In the genomic region with DNA sequence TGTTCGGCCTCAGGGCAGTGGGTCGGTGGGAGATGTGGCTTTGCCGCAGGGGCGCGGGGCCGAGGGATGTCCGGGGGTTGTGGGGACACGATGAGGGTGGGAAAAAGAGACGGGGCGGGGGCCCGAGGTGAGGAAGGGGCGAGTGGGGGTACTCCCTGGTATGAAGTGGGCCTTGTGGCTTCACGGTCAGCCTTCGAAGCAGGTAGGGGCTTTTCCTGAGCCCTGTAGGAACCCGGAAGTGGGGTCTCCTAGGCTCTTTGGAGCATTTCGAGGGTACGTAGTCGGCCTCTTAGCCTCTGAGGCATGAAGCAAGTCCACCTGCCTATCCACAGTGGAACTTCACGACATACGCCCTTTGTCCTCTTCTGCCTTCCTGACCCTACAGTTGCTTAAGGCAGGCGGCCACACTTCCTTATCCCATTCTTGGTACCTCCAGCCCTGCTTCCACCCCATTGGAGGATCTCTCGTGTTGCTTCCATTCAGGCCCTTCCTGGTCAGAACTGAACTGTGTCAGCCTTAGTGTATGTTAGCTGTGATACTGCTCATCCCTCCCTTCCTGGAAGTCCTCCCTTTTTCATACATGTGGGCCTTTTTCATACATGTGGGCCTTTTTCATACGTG, we compare ENCODE assay signal across 1 cellular context.
TF ChIP-seq lines count a peak whose summit lies in the region.

No MANE protein-coding gene starts in this region.

TF ChIP-seq in IMR-90, 13 proteins besides CTCF, POLR2A, EP300 and RAD21:
- TF ChIP-seq MAFK (IDR thresholded peaks at IDR 0.05; ENCODE audit: low read depth, low read length): no peak
- peak; percentile 5; the same call in 1 of the 2 replicates for TF ChIP-seq MAZ (IDR thresholded peaks at IDR 0.05; ENCODE audit: borderline replicate concordance, low read depth, low read length)
